26 cellular contexts compared by ENCODE assay signal in the genomic region with DNA sequence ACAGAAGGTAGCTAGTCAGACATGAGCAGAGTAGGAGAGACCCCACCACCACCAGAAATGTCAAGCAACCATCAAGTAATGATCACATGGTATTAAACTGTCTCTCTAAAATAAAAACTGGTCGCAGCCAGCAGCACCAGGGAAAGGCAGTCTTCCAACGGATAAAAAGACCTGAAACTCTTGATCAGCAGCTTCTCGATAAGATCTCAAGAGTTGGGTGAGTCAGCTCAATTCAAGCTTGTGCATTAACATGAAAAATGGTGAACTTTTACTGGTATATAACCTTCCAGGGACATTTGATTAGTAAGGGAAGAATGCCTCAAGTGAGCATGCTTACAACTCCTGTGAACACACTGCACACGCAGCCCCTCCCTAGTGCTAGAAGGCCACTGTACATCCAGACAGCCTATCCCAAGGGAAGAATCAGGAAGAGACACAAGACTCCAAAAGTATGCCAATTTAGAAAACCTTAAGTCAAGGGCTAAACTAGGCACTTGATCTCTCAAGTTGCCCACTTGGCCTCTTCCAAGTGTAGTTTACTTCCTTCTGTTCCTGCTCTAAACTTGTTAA.
"Had no signal": no experiment of that assay in that cellular context is flagged by ENCODE, and none has a peak within 500 bp of the region (broad histone marks: within the 10 kb centered on the region; RNA-seq: fewer than 3 reads in every experiment).

No MANE protein-coding gene starts in this region.

- H3K9me3 ChIP-seq: ascending aorta, body of pancreas had no signal

- H3K27me3 Mint-ChIP-seq: activated B cell treated with CpG ODN at 0.5 μM for 24 hours; activated CD4-positive, alpha-beta memory T cell treated with anti-CD3 and anti-CD28 coated beads for 36 hours; activated CD4-positive, alpha-beta T cell treated with anti-CD3 and anti-CD28 coated beads, Interleukin-2, amount 10 ng/mL, durations not matched to agents 24 days and 14 days; activated naive CD8-positive, alpha-beta T cell treated with anti-CD3 and anti-CD28 coated beads, Interleukin-2, amount 50 U/mL, for 24 hours had no signal

- ATAC-seq: activated naive CD4-positive, alpha-beta T cell treated with anti-CD3 and anti-CD28 coated beads, Interleukin-2, amount 50 U/mL, for 72 hours; activated naive CD8-positive, alpha-beta T cell treated with anti-CD3 and anti-CD28 coated beads, Interleukin-2, amount 50 U/mL, for 24 hours; activated T-cell treated with anti-CD3 and anti-CD28 coated beads, Interleukin-2, amount 50 U/mL, for 4 hours; body of pancreas; K562 had no signal

- H3K27ac ChIP-seq: ascending aorta, body of pancreas had no signal

- H3K4me3 Mint-ChIP-seq: activated B cell treated with CpG ODN at 0.5 μM for 24 hours; activated CD4-positive, alpha-beta memory T cell treated with anti-CD3 and anti-CD28 coated beads for 36 hours; activated CD4-positive, alpha-beta T cell treated with anti-CD3 and anti-CD28 coated beads, Interleukin-2, amount 10 ng/mL, durations not matched to agents 24 days and 14 days; activated naive CD8-positive, alpha-beta T cell treated with anti-CD3 and anti-CD28 coated beads, Interleukin-2, amount 50 U/mL, for 24 hours; activated T-cell treated with anti-CD3 and anti-CD28 coated beads, Interleukin-2, amount 50 U/mL, for 4 hours; T-helper 1 cell treated with Interleukin-12 subunit alpha and Interleukin-12 subunit beta and Interleukin-4 antibody, amounts not matched to agents 30 μg/mL and 1 μg/mL, for 36 hours had no signal

- H3K27ac Mint-ChIP-seq: activated B cell treated with CpG ODN at 0.5 μM for 24 hours; activated CD4-positive, alpha-beta memory T cell treated with anti-CD3 and anti-CD28 coated beads for 36 hours; activated CD4-positive, alpha-beta T cell treated with anti-CD3 and anti-CD28 coated beads, Interleukin-2, amount 10 ng/mL, durations not matched to agents 24 days and 14 days; activated naive CD4-positive, alpha-beta T cell treated with anti-CD3 and anti-CD28 coated beads, Interleukin-2, amount 50 U/mL, for 72 hours; activated naive CD8-positive, alpha-beta T cell treated with anti-CD3 and anti-CD28 coated beads, Interleukin-2, amount 50 U/mL, for 24 hours; T-helper 1 cell treated with Interleukin-12 subunit alpha and Interleukin-12 subunit beta and Interleukin-4 antibody, amounts not matched to agents 30 μg/mL and 1 μg/mL, for 36 hours had no signal

- H3K36me3 Mint-ChIP-seq: activated CD4-positive, alpha-beta memory T cell treated with anti-CD3 and anti-CD28 coated beads for 36 hours had no signal

- H3K27me3 ChIP-seq: ascending aorta, body of pancreas had no signal

- H3K4me1 ChIP-seq: ascending aorta, body of pancreas had no signal

- H3K36me3 ChIP-seq: ascending aorta had no signal

- H3K9me3 Mint-ChIP-seq: activated CD4-positive, alpha-beta T cell treated with anti-CD3 and anti-CD28 coated beads, Interleukin-2, amount 10 ng/mL, durations not matched to agents 24 days and 14 days had no signal

- DNase-seq: activated B cell treated with CpG ODN at 0.5 μM for 24 hours; activated CD4-positive, alpha-beta memory T cell treated with anti-CD3 and anti-CD28 coated beads for 36 hours; activated CD4-positive, alpha-beta T cell treated with anti-CD3 and anti-CD28 coated beads for 1 hour; activated CD4-positive, alpha-beta T cell treated with anti-CD3 and anti-CD28 coated beads, Interleukin-2, amount 10 ng/mL, durations not matched to agents 24 days and 14 days; activated CD8-positive, alpha-beta memory T cell treated with anti-CD3 and anti-CD28 coated beads for 24 hours; activated effector memory CD4-positive, alpha-beta T cell treated with anti-CD3 and anti-CD28 coated beads, Interleukin-2, amount 50 U/mL, for 16 hours; activated naive CD4-positive, alpha-beta T cell treated with Interleukin-2 at 50 U/mL for 16 hours; activated naive CD8-positive, alpha-beta T cell treated with anti-CD3 and anti-CD28 coated beads, Interleukin-2, amount 50 U/mL, for 24 hours; activated T-cell treated with anti-CD3 and anti-CD28 coated beads, Interleukin-2, amount 50 U/mL, for 4 hours; amniotic stem cell; body of pancreas; central memory CD4-positive, alpha-beta T cell; Karpas-422; NCI-H1048; NCI-H146; NCI-H187 treated with DMSO at 0.1 percent for 48 hours; NCI-H2081 treated with DMSO at 0.1 percent for 48 hours; NCI-H2171 treated with DMSO at 0.1 percent for 48 hours; NCI-H226; NCI-H526; NCI-H82; SHP77 treated with DMSO at 0.1 percent for 48 hours had no signal

- H3K4me3 ChIP-seq: ascending aorta, body of pancreas, K562 had no signal

- H3K4me1 Mint-ChIP-seq: activated B cell treated with CpG ODN at 0.5 μM for 24 hours; activated CD4-positive, alpha-beta T cell treated with anti-CD3 and anti-CD28 coated beads, Interleukin-2, amount 10 ng/mL, durations not matched to agents 24 days and 14 days; activated naive CD8-positive, alpha-beta T cell treated with anti-CD3 and anti-CD28 coated beads, Interleukin-2, amount 50 U/mL, for 24 hours had no signal
